ENCODE assay signal across 8 cellular contexts in the genomic region with DNA sequence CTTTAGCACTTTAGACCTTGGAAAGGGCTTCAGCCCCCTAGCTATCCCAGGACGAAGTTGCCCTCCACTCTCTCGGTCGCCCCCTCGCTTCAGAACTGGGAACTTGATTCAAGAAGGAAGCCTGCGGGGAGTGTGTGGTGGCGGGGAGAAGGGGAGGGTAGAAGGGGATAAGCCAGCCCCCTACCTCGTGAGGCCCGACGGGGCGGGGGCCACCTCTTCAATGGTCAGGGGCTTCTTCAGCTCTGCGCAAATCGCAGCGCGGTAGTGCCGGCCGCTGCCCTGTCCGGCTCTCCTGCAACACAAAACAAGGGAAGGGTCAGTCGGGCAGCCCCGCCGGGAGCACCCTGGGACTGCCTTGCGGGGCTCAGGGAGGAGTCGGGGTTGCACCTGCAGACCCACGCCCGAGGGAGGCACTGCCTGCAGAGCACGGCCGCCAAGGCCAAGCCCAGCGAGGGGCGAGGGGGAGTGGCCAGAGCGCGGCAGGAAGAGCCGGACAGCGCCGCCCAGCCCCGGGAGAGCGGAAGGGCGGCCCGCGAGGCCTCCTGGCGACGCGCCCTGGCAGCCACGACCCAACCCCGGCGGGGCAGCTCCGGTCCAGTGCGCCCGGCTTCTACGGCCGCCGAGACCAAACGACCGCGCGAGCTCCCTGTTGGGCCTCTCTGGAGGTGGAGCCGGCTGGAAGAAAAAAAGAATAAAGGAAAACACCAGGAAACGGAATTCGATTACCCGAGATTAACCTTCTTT. TPM values are rescaled to one million over a fixed set of nuclear protein-coding genes. Genes with fewer than 3 reads are reported as not detected.
DNase-seq lines count a peak whose midpoint lies in the region; ATAC-seq and TF ChIP-seq lines count a peak whose summit lies in the region.

No MANE protein-coding gene starts in this region.

- peak overlapping the region in 4 of 5 donors; percentile 48 to 81 (median 72) for H3K9ac ChIP-seq in subcutaneous abdominal adipose tissue (ENCODE audit: low read length in 5 of 5)

- intact Hi-C loops in right lobe of liver (cut with DNase I), result loop anchor here in 1 of 2 donors (10.0 kb wide), 1 partner anchor 93 kb away; no protein-coding TSS in a partner anchor

- H3K36me3 ChIP-seq in right lobe of liver (no peaks in the 10 kb centered on the region), subcutaneous abdominal adipose tissue (ENCODE audit: control insufficient read depth in 5 of 5, insufficient read depth in 5 of 5, low read length in 5 of 5) (no peaks in the 10 kb centered on the region)

- TF ChIP-seq CTCF in endothelial cell (IDR thresholded peaks at IDR 0.05; ENCODE audit: unreplicated experiment) (peak; percentile 22), right lobe of liver (IDR thresholded peaks at IDR 0.05) (peak; percentile 46 to 53 (median 50))

- 0% methylated on average over 18 of the region's 58 CpGs for WGBS in right lobe of liver (ENCODE audit: insufficient coverage, low coverage, low lambda C conversion rate, missing lambda C conversion rate)

- ATAC-seq in right lobe of liver, result peak; percentile 94 to 99 (median 96)
- no peak for ATAC-seq in HG02759 (IDR thresholded peaks at IDR 0.05; ENCODE audit: unreplicated experiment)

- no peaks in the 10 kb centered on the region for H3K27me3 ChIP-seq in right lobe of liver
- H3K27me3 ChIP-seq in subcutaneous abdominal adipose tissue (ENCODE audit: control insufficient read depth in 5 of 5, insufficient read depth in 4 of 5, low read length in 5 of 5), result no peaks in the 10 kb centered on the region

- H3K4me3 ChIP-seq in right lobe of liver (peak overlapping the region; percentile 71 to 91 (median 84)), subcutaneous abdominal adipose tissue (ENCODE audit: low read depth in 1 of 5, low read length in 5 of 5) (peak overlapping the region; percentile 73 to 87 (median 75))

- H3K36me3 Mint-ChIP-seq in endothelial cell (ENCODE audit: low read depth, unreplicated experiment), result peaks cover 9% of the 10 kb centered on the region
- no peaks in the 10 kb centered on the region for H3K36me3 Mint-ChIP-seq in activated CD4-positive, alpha-beta T cell treated with anti-CD3 and anti-CD28 coated beads, Interleukin-2, amount 10 ng/mL, durations not matched to agents 7 days and 5 days (ENCODE audit: low read depth)

- peaks cover 36% of the 10 kb centered on the region for H3K4me1 Mint-ChIP-seq in endothelial cell (ENCODE audit: unreplicated experiment)
- H3K4me1 Mint-ChIP-seq in activated CD4-positive, alpha-beta T cell treated with anti-CD3 and anti-CD28 coated beads, Interleukin-2, amount 10 ng/mL, durations not matched to agents 7 days and 5 days, result no peaks in the 10 kb centered on the region

- H3K9me3 ChIP-seq in right lobe of liver, result no peaks in the 10 kb centered on the region
- no peaks in the 10 kb centered on the region for H3K9me3 ChIP-seq in subcutaneous abdominal adipose tissue (ENCODE audit: control insufficient read depth in 5 of 5, low read length in 5 of 5)

- peaks cover 7% of the 10 kb centered on the region for H3K27me3 Mint-ChIP-seq in endothelial cell (ENCODE audit: unreplicated experiment)
- peaks cover 10% of the 10 kb centered on the region for H3K27me3 Mint-ChIP-seq in activated CD4-positive, alpha-beta T cell treated with anti-CD3 and anti-CD28 coated beads, Interleukin-2, amount 10 ng/mL, durations not matched to agents 7 days and 5 days

- POLR2A ChIA-PET in activated CD4-positive, alpha-beta T cell treated with anti-CD3 and anti-CD28 coated beads, Interleukin-2, amount 10 ng/mL, durations not matched to agents 7 days and 5 days (lab: Charles Lee), result no interaction called here

- H3K27ac ChIP-seq in right lobe of liver (peak overlapping the region; percentile 61 to 88 (median 83)), subcutaneous abdominal adipose tissue (ENCODE audit: low read depth, low read length) (peak overlapping the region; percentile 62)

- H3K4me1 ChIP-seq in right lobe of liver (peaks cover 0 to 33% (median 6%) of the 10 kb centered on the region in 4 donors), subcutaneous abdominal adipose tissue (ENCODE audit: control insufficient read depth in 5 of 5, insufficient read depth in 5 of 5, low read length in 5 of 5) (peaks cover 2 to 25% (median 14%) of the 10 kb centered on the region in 5 donors)

- H3K27ac Mint-ChIP-seq in endothelial cell (ENCODE audit: unreplicated experiment), result no peak overlapping the region
- H3K27ac Mint-ChIP-seq in activated CD4-positive, alpha-beta T cell treated with anti-CD3 and anti-CD28 coated beads, Interleukin-2, amount 10 ng/mL, durations not matched to agents 7 days and 5 days, result no peak overlapping the region

- H3K4me3 Mint-ChIP-seq in endothelial cell (ENCODE audit: unreplicated experiment), result no peak overlapping the region
- no peak overlapping the region for H3K4me3 Mint-ChIP-seq in activated CD4-positive, alpha-beta T cell treated with anti-CD3 and anti-CD28 coated beads, Interleukin-2, amount 10 ng/mL, durations not matched to agents 7 days and 5 days

- no peaks in the 10 kb centered on the region for H3K9me3 Mint-ChIP-seq in endothelial cell (ENCODE audit: unreplicated experiment)
- peaks cover 6% of the 10 kb centered on the region for H3K9me3 Mint-ChIP-seq in activated CD4-positive, alpha-beta T cell treated with anti-CD3 and anti-CD28 coated beads, Interleukin-2, amount 10 ng/mL, durations not matched to agents 7 days and 5 days

- CTCF ChIA-PET in activated CD4-positive, alpha-beta T cell treated with anti-CD3 and anti-CD28 coated beads, Interleukin-2, amount 10 ng/mL, durations not matched to agents 7 days and 5 days (lab: Charles Lee), result interaction anchor here (0.6 kb wide), 1 partner anchor 19 kb away, joined by 6 read pairs; no protein-coding TSS in a partner anchor

- peak; percentile 84 for TF ChIP-seq POLR2A in right lobe of liver (IDR thresholded peaks at IDR 0.05)

- DNase-seq in GM04504 (ENCODE audit: low read depth), result peak; percentile 61
- DNase-seq in NCI-H526 (lab: John Stamatoyannopoulos, UW), result peak; percentile 52 to 94
- DNase-seq in endothelial cell (ENCODE audit: low spot score), result peak; percentile 69
- peak; percentile 94 to 95 (median 94) for DNase-seq in right lobe of liver
- no peak for DNase-seq in NAMALWA (ENCODE audit: low spot score)
- no peak for DNase-seq in activated CD4-positive, alpha-beta T cell treated with anti-CD3 and anti-CD28 coated beads, Interleukin-2, amount 10 ng/mL, durations not matched to agents 7 days and 5 days

RNA-seq across cellular contexts. Expression of gene RASAL2, which starts 56.2 kb away (rescaled TPM):
- total RNA-seq in endothelial cell (ENCODE audit: unreplicated experiment) (82.1 TPM), right lobe of liver (1 to 10 TPM; 3.6 to 6.0 (median 5.2) TPM)
- not detected for total RNA-seq in activated CD4-positive, alpha-beta T cell treated with anti-CD3 and anti-CD28 coated beads, Interleukin-2, amount 10 ng/mL, durations not matched to agents 7 days and 5 days

Comparison
In these comparisons a context has a peak if more than half of its experiments do, and no peak if none do; other contexts are left out.
1. DNase-seq: peak in GM04504 (single experiment), NCI-H526 (2 of 2), endothelial cell (single experiment) and right lobe of liver (3 of 3); none in NAMALWA (single experiment) and activated CD4-positive, alpha-beta T cell treated with anti-CD3 and anti-CD28 coated beads, Interleukin-2, amount 10 ng/mL, durations not matched to agents 7 days and 5 days (single experiment).
2. RNA of gene RASAL2, which starts 56.2 kb away (total RNA-seq): 82.1 TPM in endothelial cell (single experiment); 3.6 to 6.0 TPM in right lobe of liver and not detected in activated CD4-positive, alpha-beta T cell treated with anti-CD3 and anti-CD28 coated beads, Interleukin-2, amount 10 ng/mL, durations not matched to agents 7 days and 5 days; every median in the first group is over 10 times any median in the second.